15 cellular contexts compared by ENCODE assay signal in genomic region chr13:109479991-109480696, GRCh38.
DNase-seq lines count a peak whose midpoint lies in the region; ATAC-seq and TF ChIP-seq lines count a peak whose summit lies in the region.
"Had no signal": no experiment of that assay in that cellular context is flagged by ENCODE, and none has a peak within 500 bp of the region (broad histone marks: within the 10 kb centered on the region; RNA-seq: fewer than 3 reads in every experiment).

No MANE protein-coding gene starts in this region.

- H3K4me3 ChIP-seq in adrenal gland (no peak overlapping the region), stomach (no peak overlapping the region)
- H3K4me3 ChIP-seq: gastroesophageal sphincter, GM23338 had no signal

- H3K27ac ChIP-seq in adrenal gland (peak overlapping the region; percentile 71 to 94 (median 82)), stomach (no peak overlapping the region)
- H3K27ac ChIP-seq: gastroesophageal sphincter, WERI-Rb-1 had no signal

- no peaks in the 10 kb centered on the region for H3K9me3 ChIP-seq in adrenal gland (replicated peaks in 1 of 3)
- H3K9me3 ChIP-seq in stomach, result no peaks in the 10 kb centered on the region
- H3K9me3 ChIP-seq: gastroesophageal sphincter had no signal

- no peak overlapping the region for H3K4me3 Mint-ChIP-seq in HFFc6
- H3K4me3 Mint-ChIP-seq in activated T-cell treated with anti-CD3 and anti-CD28 coated beads, Interleukin-2, amount 50 U/mL, for 4 hours, result no peak overlapping the region
- H3K4me3 Mint-ChIP-seq: CD8-positive, alpha-beta T cell; dendritic cell treated with granulocyte-macrophage colony-stimulating factor and Interleukin-4, amounts not matched to agents 40 ng/mL and 50 ng/mL, for 4 days; GM23338 had no signal

- peaks cover 27% of the 10 kb centered on the region for H3K4me1 Mint-ChIP-seq in HFFc6 (ENCODE audit: low read depth)
- no peaks in the 10 kb centered on the region for H3K4me1 Mint-ChIP-seq in activated T-cell treated with anti-CD3 and anti-CD28 coated beads, Interleukin-2, amount 50 U/mL, for 4 hours (ENCODE audit: low read depth)
- H3K4me1 Mint-ChIP-seq: GM23338 had no signal

- 44 to 50% (median 48%) methylated on average over 8 of the region's 8 CpGs for WGBS in adrenal gland, 4 donors
- 55 to 68% (median 58%) methylated on average over 8 of the region's 8 CpGs for WGBS in stomach, 5 donors

- TF ChIP-seq CTCF in HFFc6 (IDR thresholded peaks at IDR 0.05), result no peak
- peak in 4 of 6 experiments; percentile 9 to 39 (median 22) for TF ChIP-seq CTCF in adrenal gland (IDR thresholded peaks at IDR 0.05)
- no peak for TF ChIP-seq CTCF in stomach (IDR thresholded peaks at IDR 0.05)

- no peaks in the 10 kb centered on the region for H3K36me3 Mint-ChIP-seq in HFFc6 (ENCODE audit: low read depth)
- H3K36me3 Mint-ChIP-seq in activated T-cell treated with anti-CD3 and anti-CD28 coated beads, Interleukin-2, amount 50 U/mL, for 4 hours (ENCODE audit: insufficient read depth), result no peaks in the 10 kb centered on the region
- H3K36me3 Mint-ChIP-seq: CD8-positive, alpha-beta T cell had no signal

- H3K36me3 ChIP-seq in adrenal gland (replicated peaks in 1 of 2) (no peaks in the 10 kb centered on the region), stomach (no peaks in the 10 kb centered on the region)
- H3K36me3 ChIP-seq: gastroesophageal sphincter, WERI-Rb-1 had no signal

- H3K27me3 ChIP-seq in adrenal gland (no peaks in the 10 kb centered on the region), stomach (no peaks in the 10 kb centered on the region)
- H3K27me3 ChIP-seq: gastroesophageal sphincter had no signal

- TF ChIP-seq POLR2A in adrenal gland (IDR thresholded peaks at IDR 0.05) (peak in 1 of 2 donors; percentile 67), stomach (IDR thresholded peaks at IDR 0.05) (no peak)

- TF ChIP-seq EP300 in stomach (IDR thresholded peaks at IDR 0.05), result no peak

- H3K4me1 ChIP-seq in adrenal gland (replicated peaks in 1 of 2), result peaks cover 14 to 19% of the 10 kb centered on the region in 2 donors
- H3K4me1 ChIP-seq in stomach, result no peaks in the 10 kb centered on the region

- H3K27ac Mint-ChIP-seq in HFFc6, result no peak overlapping the region
- H3K27ac Mint-ChIP-seq: CD8-positive, alpha-beta T cell; dendritic cell treated with granulocyte-macrophage colony-stimulating factor and Interleukin-4, amounts not matched to agents 40 ng/mL and 50 ng/mL, for 4 days; GM23338 had no signal

- no peaks in the 10 kb centered on the region for H3K9me3 Mint-ChIP-seq in HFFc6
- no peaks in the 10 kb centered on the region for H3K9me3 Mint-ChIP-seq in activated T-cell treated with anti-CD3 and anti-CD28 coated beads, Interleukin-2, amount 50 U/mL, for 4 hours
- H3K9me3 Mint-ChIP-seq: CD8-positive, alpha-beta T cell; dendritic cell treated with granulocyte-macrophage colony-stimulating factor and Interleukin-4, amounts not matched to agents 40 ng/mL and 50 ng/mL, for 4 days had no signal

- H3K27me3 Mint-ChIP-seq in HFFc6 (ENCODE audit: insufficient read depth), result peaks cover 6% of the 10 kb centered on the region; the same call in 1 of the 2 replicates
- peaks cover 2% of the 10 kb centered on the region for H3K27me3 Mint-ChIP-seq in activated T-cell treated with anti-CD3 and anti-CD28 coated beads, Interleukin-2, amount 50 U/mL, for 4 hours (ENCODE audit: low read depth)
- H3K27me3 Mint-ChIP-seq: dendritic cell treated with granulocyte-macrophage colony-stimulating factor and Interleukin-4, amounts not matched to agents 40 ng/mL and 50 ng/mL, for 4 days had no signal

- intact Hi-C loops in adrenal gland (cut with DNase I) (no loop called here), left cardiac atrium (cut with DNase I) (loop anchor here in 1 of 2 donors (5.0 kb wide), 1 partner anchor 67 kb away; no protein-coding TSS in a partner anchor), stomach (cut with DNase I; ENCODE audit: low total_unique reads) (no loop called here)

- peak; percentile 18 for DNase-seq in HFFc6
- peak; percentile 79 to 93 (median 90) for DNase-seq in adrenal gland
- DNase-seq in left cardiac atrium, result peak; percentile 34
- DNase-seq in stomach, result peak; percentile 45
- DNase-seq in activated CD4-positive, CD25-positive, alpha-beta regulatory T cell (lab: John Stamatoyannopoulos, UW), result no peak
- no peak for DNase-seq in NCI-H510A treated with DMSO at 0.1 percent for 48 hours (lab: John Stamatoyannopoulos, UW)
- no peak for DNase-seq in activated T-cell treated with anti-CD3 and anti-CD28 coated beads, Interleukin-2, amount 50 U/mL, for 4 hours
- DNase-seq: CD8-positive, alpha-beta T cell; KG1; NCI-H187 treated with DMSO at 0.1 percent for 48 hours; stimulated activated naive CD4-positive, alpha-beta T cell treated with Interleukin-2 at 50 U/mL for 16 hours; WERI-Rb-1 had no signal

- ATAC-seq in left cardiac atrium, result peak; percentile 69 to 86
- ATAC-seq in activated T-cell treated with anti-CD3 and anti-CD28 coated beads, Interleukin-2, amount 50 U/mL, for 4 hours, result no peak
- ATAC-seq: CD8-positive, alpha-beta T cell; gastroesophageal sphincter; GM23338 had no signal

Comparison
In these comparisons a context has a peak if more than half of its experiments do, and no peak if none do; other contexts are left out.
1. DNase-seq: peak in HFFc6 (single experiment), adrenal gland (7 of 7), left cardiac atrium (single experiment) and stomach (single experiment); none in activated CD4-positive, CD25-positive, alpha-beta regulatory T cell (0 of 4), NCI-H510A treated with DMSO at 0.1 percent for 48 hours (single experiment) and activated T-cell treated with anti-CD3 and anti-CD28 coated beads, Interleukin-2, amount 50 U/mL, for 4 hours (single experiment).
2. CTCF ChIP-seq: peak in adrenal gland (4 of 6); none in HFFc6 (single experiment) and stomach (0 of 7).
3. H3K27ac ChIP-seq: peak in adrenal gland (5 of 5); none in stomach (0 of 5).
4. ATAC-seq: peak in left cardiac atrium (2 of 2); none in activated T-cell treated with anti-CD3 and anti-CD28 coated beads, Interleukin-2, amount 50 U/mL, for 4 hours (0 of 2).